In the genomic region with DNA sequence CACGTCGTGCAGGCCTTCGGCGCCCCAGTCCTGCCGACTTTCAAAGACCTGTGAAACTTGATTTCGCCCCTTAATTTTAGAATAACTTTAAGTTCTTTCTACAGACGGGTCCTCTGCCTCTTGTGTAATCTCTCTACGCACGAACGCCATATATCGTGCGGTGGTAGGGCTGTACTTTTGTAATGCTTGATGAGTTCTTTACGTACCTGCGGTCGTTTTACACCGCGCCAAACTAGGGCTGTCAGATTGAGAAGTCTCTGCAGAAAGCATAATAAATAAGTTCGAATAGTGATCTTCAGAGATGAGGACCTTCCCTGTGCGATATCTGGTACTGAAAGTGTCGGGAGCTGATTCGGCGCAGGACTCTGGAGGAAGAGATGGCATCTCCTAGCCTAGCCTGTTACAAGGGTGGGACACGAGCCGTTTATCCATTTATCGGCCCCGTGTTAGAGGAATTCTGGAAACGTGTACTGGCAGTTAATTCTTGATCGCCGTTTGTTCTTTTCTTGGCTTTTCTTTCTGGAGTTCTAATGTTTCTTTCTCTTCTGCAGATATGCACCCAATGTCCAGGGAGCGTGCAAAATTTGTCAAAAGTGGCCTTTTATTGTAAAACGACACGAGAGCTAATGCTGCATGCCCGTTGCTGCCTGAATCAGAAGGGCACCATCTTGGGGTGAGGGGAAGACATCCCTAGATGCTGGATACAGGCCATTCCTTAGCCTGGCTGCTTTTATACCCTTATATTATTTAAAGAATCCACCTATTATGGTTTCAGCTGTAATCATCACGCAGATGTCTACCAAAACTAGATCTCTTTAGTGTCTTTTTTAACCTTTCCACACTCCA, we compare ENCODE assay signal across 1 cellular context.
TF ChIP-seq lines count a peak whose summit lies in the region.

No MANE protein-coding gene starts in this region.

TF ChIP-seq in GM12878, 131 proteins besides CTCF, POLR2A, EP300 and RAD21:
- no peak for TF ChIP-seq SMARCA5 (IDR thresholded peaks at IDR 0.05)
- no peak for TF ChIP-seq TARDBP (IDR thresholded peaks at IDR 0.05; ENCODE audit: borderline replicate concordance)
- TF ChIP-seq GABPA (IDR thresholded peaks at IDR 0.05; ENCODE audit: low read depth), result no peak
- TF ChIP-seq, protein P1, sequence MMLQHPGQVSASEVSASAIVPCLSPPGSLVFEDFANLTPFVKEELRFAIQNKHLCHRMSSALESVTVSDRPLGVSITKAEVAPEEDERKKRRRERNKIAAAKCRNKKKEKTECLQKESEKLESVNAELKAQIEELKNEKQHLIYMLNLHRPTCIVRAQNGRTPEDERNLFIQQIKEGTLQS (IDR thresholded peaks at IDR 0.05; ENCODE audit: borderline replicate concordance, extremely low read depth, low read depth, low read length), result no peak
- peak; percentile 56; the same call in 1 of the 2 replicates for TF ChIP-seq PAX5 (IDR thresholded peaks at IDR 0.05; ENCODE audit: borderline replicate concordance, low read depth, low read length)
- no peak for TF ChIP-seq SP1 (IDR thresholded peaks at IDR 0.05; ENCODE audit: low read depth, low read length)
- TF ChIP-seq CBX3 (IDR thresholded peaks at IDR 0.05; ENCODE audit: borderline replicate concordance, low read depth), result no peak
- TF ChIP-seq, protein P2, sequence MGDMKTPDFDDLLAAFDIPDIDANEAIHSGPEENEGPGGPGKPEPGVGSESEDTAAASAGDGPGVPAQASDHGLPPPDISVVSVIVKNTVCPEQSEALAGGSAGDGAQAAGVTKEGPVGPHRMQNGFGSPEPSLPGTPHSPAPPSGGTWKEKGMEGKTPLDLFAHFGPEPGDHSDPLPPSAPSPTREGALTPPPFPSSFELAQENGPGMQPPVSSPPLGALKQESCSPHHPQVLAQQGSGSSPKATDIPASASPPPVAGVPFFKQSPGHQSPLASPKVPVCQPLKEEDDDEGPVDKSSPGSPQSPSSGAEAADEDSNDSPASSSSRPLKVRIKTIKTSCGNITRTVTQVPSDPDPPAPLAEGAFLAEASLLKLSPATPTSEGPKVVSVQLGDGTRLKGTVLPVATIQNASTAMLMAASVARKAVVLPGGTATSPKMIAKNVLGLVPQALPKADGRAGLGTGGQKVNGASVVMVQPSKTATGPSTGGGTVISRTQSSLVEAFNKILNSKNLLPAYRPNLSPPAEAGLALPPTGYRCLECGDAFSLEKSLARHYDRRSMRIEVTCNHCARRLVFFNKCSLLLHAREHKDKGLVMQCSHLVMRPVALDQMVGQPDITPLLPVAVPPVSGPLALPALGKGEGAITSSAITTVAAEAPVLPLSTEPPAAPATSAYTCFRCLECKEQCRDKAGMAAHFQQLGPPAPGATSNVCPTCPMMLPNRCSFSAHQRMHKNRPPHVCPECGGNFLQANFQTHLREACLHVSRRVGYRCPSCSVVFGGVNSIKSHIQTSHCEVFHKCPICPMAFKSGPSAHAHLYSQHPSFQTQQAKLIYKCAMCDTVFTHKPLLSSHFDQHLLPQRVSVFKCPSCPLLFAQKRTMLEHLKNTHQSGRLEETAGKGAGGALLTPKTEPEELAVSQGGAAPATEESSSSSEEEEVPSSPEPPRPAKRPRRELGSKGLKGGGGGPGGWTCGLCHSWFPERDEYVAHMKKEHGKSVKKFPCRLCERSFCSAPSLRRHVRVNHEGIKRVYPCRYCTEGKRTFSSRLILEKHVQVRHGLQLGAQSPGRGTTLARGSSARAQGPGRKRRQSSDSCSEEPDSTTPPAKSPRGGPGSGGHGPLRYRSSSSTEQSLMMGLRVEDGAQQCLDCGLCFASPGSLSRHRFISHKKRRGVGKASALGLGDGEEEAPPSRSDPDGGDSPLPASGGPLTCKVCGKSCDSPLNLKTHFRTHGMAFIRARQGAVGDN (IDR thresholded peaks at IDR 0.05), result no peak
- no peak for TF ChIP-seq SREBF1 (IDR thresholded peaks at IDR 0.05; ENCODE audit: low read length)
- TF ChIP-seq, protein P3, sequence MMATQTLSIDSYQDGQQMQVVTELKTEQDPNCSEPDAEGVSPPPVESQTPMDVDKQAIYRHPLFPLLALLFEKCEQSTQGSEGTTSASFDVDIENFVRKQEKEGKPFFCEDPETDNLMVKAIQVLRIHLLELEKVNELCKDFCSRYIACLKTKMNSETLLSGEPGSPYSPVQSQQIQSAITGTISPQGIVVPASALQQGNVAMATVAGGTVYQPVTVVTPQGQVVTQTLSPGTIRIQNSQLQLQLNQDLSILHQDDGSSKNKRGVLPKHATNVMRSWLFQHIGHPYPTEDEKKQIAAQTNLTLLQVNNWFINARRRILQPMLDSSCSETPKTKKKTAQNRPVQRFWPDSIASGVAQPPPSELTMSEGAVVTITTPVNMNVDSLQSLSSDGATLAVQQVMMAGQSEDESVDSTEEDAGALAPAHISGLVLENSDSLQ (IDR thresholded peaks at IDR 0.05), result peak; percentile 61; the same call in 1 of the 2 replicates
- TF ChIP-seq NBN (IDR thresholded peaks at IDR 0.05), result no peak
- TF ChIP-seq, protein P4, sequence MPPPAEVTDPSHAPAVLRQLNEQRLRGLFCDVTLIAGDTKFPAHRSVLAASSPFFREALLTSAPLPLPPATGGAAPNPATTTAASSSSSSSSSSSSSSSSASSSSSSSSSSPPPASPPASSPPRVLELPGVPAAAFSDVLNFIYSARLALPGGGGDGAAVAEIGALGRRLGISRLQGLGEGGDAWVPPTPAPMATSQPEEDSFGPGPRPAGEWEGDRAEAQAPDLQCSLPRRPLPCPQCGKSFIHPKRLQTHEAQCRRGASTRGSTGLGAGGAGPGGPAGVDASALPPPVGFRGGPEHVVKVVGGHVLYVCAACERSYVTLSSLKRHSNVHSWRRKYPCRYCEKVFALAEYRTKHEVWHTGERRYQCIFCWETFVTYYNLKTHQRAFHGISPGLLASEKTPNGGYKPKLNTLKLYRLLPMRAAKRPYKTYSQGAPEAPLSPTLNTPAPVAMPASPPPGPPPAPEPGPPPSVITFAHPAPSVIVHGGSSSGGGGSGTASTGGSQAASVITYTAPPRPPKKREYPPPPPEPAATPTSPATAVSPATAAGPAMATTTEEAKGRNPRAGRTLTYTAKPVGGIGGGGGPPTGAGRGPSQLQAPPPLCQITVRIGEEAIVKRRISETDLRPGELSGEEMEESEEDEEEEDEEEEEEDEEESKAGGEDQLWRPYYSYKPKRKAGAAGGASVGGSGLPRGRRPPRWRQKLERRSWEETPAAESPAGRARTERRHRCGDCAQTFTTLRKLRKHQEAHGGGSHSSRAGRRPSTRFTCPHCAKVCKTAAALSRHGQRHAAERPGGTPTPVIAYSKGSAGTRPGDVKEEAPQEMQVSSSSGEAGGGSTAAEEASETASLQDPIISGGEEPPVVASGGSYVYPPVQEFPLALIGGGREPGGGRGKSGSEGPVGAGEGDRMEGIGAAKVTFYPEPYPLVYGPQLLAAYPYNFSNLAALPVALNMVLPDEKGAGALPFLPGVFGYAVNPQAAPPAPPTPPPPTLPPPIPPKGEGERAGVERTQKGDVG (CRISPR knock-in tag; IDR thresholded peaks at IDR 0.05), result no peak
- TF ChIP-seq IKZF2 (IDR thresholded peaks at IDR 0.05), result peak in 1 of 2 experiments; percentile 5; a peak in 1 of 4 replicates
- TF ChIP-seq SREBF2 (IDR thresholded peaks at IDR 0.05; ENCODE audit: low read length), result no peak
- TF ChIP-seq, protein P5, sequence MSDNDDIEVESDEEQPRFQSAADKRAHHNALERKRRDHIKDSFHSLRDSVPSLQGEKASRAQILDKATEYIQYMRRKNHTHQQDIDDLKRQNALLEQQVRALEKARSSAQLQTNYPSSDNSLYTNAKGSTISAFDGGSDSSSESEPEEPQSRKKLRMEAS (IDR thresholded peaks at IDR 0.05; ENCODE audit: low read depth, low read length), result no peak
- peak; percentile 28; the same call in 1 of the 2 replicates for TF ChIP-seq RUNX3 (IDR thresholded peaks at IDR 0.05; ENCODE audit: low read length)
- no peak for TF ChIP-seq CHD4 (IDR thresholded peaks at IDR 0.05)
- TF ChIP-seq SMAD5 (IDR thresholded peaks at IDR 0.05; ENCODE audit: low read depth), result no peak; the same call in 1 of the 2 replicates
- TF ChIP-seq LARP7 (IDR thresholded peaks at IDR 0.05), result peak; percentile 4; the same call in 1 of the 2 replicates
- TF ChIP-seq, protein P6, sequence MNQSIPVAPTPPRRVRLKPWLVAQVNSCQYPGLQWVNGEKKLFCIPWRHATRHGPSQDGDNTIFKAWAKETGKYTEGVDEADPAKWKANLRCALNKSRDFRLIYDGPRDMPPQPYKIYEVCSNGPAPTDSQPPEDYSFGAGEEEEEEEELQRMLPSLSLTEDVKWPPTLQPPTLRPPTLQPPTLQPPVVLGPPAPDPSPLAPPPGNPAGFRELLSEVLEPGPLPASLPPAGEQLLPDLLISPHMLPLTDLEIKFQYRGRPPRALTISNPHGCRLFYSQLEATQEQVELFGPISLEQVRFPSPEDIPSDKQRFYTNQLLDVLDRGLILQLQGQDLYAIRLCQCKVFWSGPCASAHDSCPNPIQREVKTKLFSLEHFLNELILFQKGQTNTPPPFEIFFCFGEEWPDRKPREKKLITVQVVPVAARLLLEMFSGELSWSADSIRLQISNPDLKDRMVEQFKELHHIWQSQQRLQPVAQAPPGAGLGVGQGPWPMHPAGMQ (IDR thresholded peaks at IDR 0.05; ENCODE audit: borderline replicate concordance), result no peak
- TF ChIP-seq YY1 (IDR thresholded peaks at IDR 0.05; ENCODE audit: low read depth, low read length), result peak; percentile 82
- no peak for TF ChIP-seq CBX5 (IDR thresholded peaks at IDR 0.05; ENCODE audit: low read depth)
TF ChIP-seq in GM12878: peak in this region for 6.
